8 cellular contexts compared by ENCODE assay signal in genomic region chr5:177473461-177473991, GRCh38. TPM values are rescaled to one million over a fixed set of nuclear protein-coding genes. Genes with fewer than 3 reads are reported as not detected.
DNase-seq lines count a peak whose midpoint lies in the region; ATAC-seq, FAIRE-seq and TF ChIP-seq lines count a peak whose summit lies in the region.

DBN1 (minus strand) TSS chr5:177473634; CDS start chr5:177473521, 113 bp downstream.

- H3K36me3 ChIP-seq in heart left ventricle (peaks cover 0 to 1% (median 0%) of the 10 kb centered on the region in 9 donors), parathyroid adenoma (ENCODE audit: control insufficient read depth, insufficient read depth, low read length) (no peaks in the 10 kb centered on the region)

- H3K4me1 ChIP-seq in heart left ventricle (peaks cover 0 to 68% (median 49%) of the 10 kb centered on the region in 12 donors), parathyroid adenoma (peaks cover 26% of the 10 kb centered on the region)

- DNase-seq in ACHN (peak; percentile 54), GM12891 (ENCODE audit: insufficient read length, low spot score) (peak; percentile 95), NAMALWA (ENCODE audit: low spot score) (peak; percentile 59), heart left ventricle (peak in 2 of 5 donors; percentile 65 to 69), NCI-H128 (lab: John Stamatoyannopoulos, UW; ENCODE audit: unreplicated experiment) (no peak)
- peak; percentile 59 for DNase-seq in activated naive CD8-positive, alpha-beta T cell treated with anti-CD3 and anti-CD28 coated beads for 36 hours

- peaks cover 56% of the 10 kb centered on the region for H3K4me1 Mint-ChIP-seq in activated naive CD8-positive, alpha-beta T cell treated with anti-CD3 and anti-CD28 coated beads for 36 hours

- ATAC-seq in heart left ventricle: peak in 3 of 4 donors; percentile 18 to 59 (median 58)
- ATAC-seq in GM18502 (IDR thresholded peaks at IDR 0.05; ENCODE audit: poor library complexity, unreplicated experiment): no peak

- no peaks in the 10 kb centered on the region for H3K9me3 ChIP-seq in heart left ventricle
- no peaks in the 10 kb centered on the region for H3K9me3 ChIP-seq in parathyroid adenoma (ENCODE audit: control insufficient read depth, low read length)

- peak; percentile 76 for FAIRE-seq in GM12891 (lab: Jason Lieb, UNC)

- peaks cover 0 to 31% (median 5%) of the 10 kb centered on the region in 9 donors for H3K27me3 ChIP-seq in heart left ventricle
- H3K27me3 ChIP-seq in parathyroid adenoma (ENCODE audit: control insufficient read depth, insufficient read depth, low read length): no peaks in the 10 kb centered on the region

- TF ChIP-seq POLR2A in GM12891 (IDR thresholded peaks at IDR 0.05; ENCODE audit: low read depth, low read length): no peak
- no peak for TF ChIP-seq POLR2A in heart left ventricle (IDR thresholded peaks at IDR 0.05)

- peak within 1 kb of the TSS; percentile 89 for H3K27ac Mint-ChIP-seq in activated naive CD8-positive, alpha-beta T cell treated with anti-CD3 and anti-CD28 coated beads for 36 hours

- in situ Hi-C loops in ACHN (cut with HindIII; ENCODE audit: low pct_ligation_motif_present, low pct_unique_long_range_greater_than_20kb, low sequenced_read_pairs): no loop called here

- WGBS in heart left ventricle, 4 donors: 1 to 4% (median 2%) methylated on average over 7 to 59 of the region's 65 CpGs

- H3K36me3 Mint-ChIP-seq in activated naive CD8-positive, alpha-beta T cell treated with anti-CD3 and anti-CD28 coated beads for 36 hours: peaks cover 12% of the 10 kb centered on the region

- H3K4me3 Mint-ChIP-seq in activated naive CD8-positive, alpha-beta T cell treated with anti-CD3 and anti-CD28 coated beads for 36 hours: peak within 1 kb of the TSS; percentile 85

- H3K27ac ChIP-seq in heart left ventricle (peak within 1 kb of the TSS; percentile 65 to 93 (median 84)), parathyroid adenoma (peak within 1 kb of the TSS; percentile 66)

- no peaks in the 10 kb centered on the region for H3K9me3 Mint-ChIP-seq in activated naive CD8-positive, alpha-beta T cell treated with anti-CD3 and anti-CD28 coated beads for 36 hours

- intact Hi-C loops in heart left ventricle (cut with DNase I): no loop called here

- TF ChIP-seq CTCF in heart left ventricle (IDR thresholded peaks at IDR 0.05) (no peak), parathyroid adenoma (IDR thresholded peaks at IDR 0.05) (no peak)

- H3K9ac ChIP-seq in parathyroid adenoma: peak within 1 kb of the TSS; percentile 29

- peak within 1 kb of the TSS; percentile 38 for H2AFZ ChIP-seq in parathyroid adenoma

- peaks cover 24% of the 10 kb centered on the region for H3K79me2 ChIP-seq in parathyroid adenoma

- no peaks in the 10 kb centered on the region for H3K27me3 Mint-ChIP-seq in activated naive CD8-positive, alpha-beta T cell treated with anti-CD3 and anti-CD28 coated beads for 36 hours

- H3K4me3 ChIP-seq in heart left ventricle: peak within 1 kb of the TSS; percentile 63 to 97 (median 76)
- peak within 1 kb of the TSS; percentile 77 for H3K4me3 ChIP-seq in parathyroid adenoma (ENCODE audit: low read depth, low read length)

- peak within 1 kb of the TSS; percentile 83 for H3K4me2 ChIP-seq in parathyroid adenoma (ENCODE audit: low read length)

TF ChIP-seq in GM12891, 5 proteins besides CTCF, POLR2A, EP300 and RAD21:
- TF ChIP-seq PAX5 (IDR thresholded peaks at IDR 0.05; ENCODE audit: insufficient read depth, low read length, severe bottlenecking): no peak
- TF ChIP-seq TAF1 (IDR thresholded peaks at IDR 0.05; ENCODE audit: low read depth, low read length): no peak
- no peak for TF ChIP-seq SPI1 (IDR thresholded peaks at IDR 0.05; ENCODE audit: low read depth, low read length)
- no peak for TF ChIP-seq POU2F2 (IDR thresholded peaks at IDR 0.05; ENCODE audit: low read depth, low read length)
- no peak for TF ChIP-seq POLR2AphosphoS5 (IDR thresholded peaks at IDR 0.05; ENCODE audit: low read depth, low read length)

RNA-seq across cellular contexts. Expression of gene DBN1, which starts in this region (rescaled TPM):
- 36.9 TPM for polyA plus RNA-seq in GM12891 (2012; ENCODE audit: low read depth, missing spikeins)
- 100 to 1,000 TPM; 100 to 106 TPM for total RNA-seq in activated naive CD8-positive, alpha-beta T cell treated with anti-CD3 and anti-CD28 coated beads for 36 hours
- 10 to 100 TPM; 12.3 to 60.7 (median 23.3) TPM for total RNA-seq in heart left ventricle
- 10 to 100 TPM; 13.2 to 28.1 TPM for polyA plus RNA-seq in heart left ventricle
